ENCODE assay signal across 19 cellular contexts in genomic region chr1:14707774-14708450, GRCh38.
DNase-seq lines count a peak whose midpoint lies in the region; TF ChIP-seq lines count a peak whose summit lies in the region.
"Had no signal": no experiment of that assay in that cellular context is flagged by ENCODE, and none has a peak within 500 bp of the region (broad histone marks: within the 10 kb centered on the region; RNA-seq: fewer than 3 reads in every experiment).

No MANE protein-coding gene starts in this region.

- peaks cover 28% of the 10 kb centered on the region for H3K4me1 Mint-ChIP-seq in brain
- H3K4me1 Mint-ChIP-seq in neural progenitor cell = peaks cover 14% of the 10 kb centered on the region

- H3K4me2 ChIP-seq in neural progenitor cell = no peak overlapping the region

- no peaks in the 10 kb centered on the region for H3K36me3 ChIP-seq in neural progenitor cell
- H3K36me3 ChIP-seq: BLaER1 had no signal

- peaks cover 18 to 36% (median 24%) of the 10 kb centered on the region in 5 experiments for H3K9me3 Mint-ChIP-seq in brain
- peaks cover 26% of the 10 kb centered on the region for H3K9me3 Mint-ChIP-seq in neural progenitor cell

- H2AFZ ChIP-seq in neural progenitor cell (replicated peaks) = no peak overlapping the region
- H2AFZ ChIP-seq: GM23248 had no signal

- H3K9me3 ChIP-seq in neural progenitor cell (ENCODE audit: low read depth) = no peaks in the 10 kb centered on the region

- DNase-seq in NCI-H82 (lab: John Stamatoyannopoulos, UW) (peak; percentile 32), kidney tubule cell (ENCODE audit: low spot score) (peak; percentile 24), retinal pigment epithelial cell (ENCODE audit: low read depth) (peak; percentile 67), NCI-H2171 treated with DMSO at 0.1 percent for 48 hours (lab: John Stamatoyannopoulos, UW) (no peak), neural progenitor cell (ENCODE audit: low spot score) (no peak)
- DNase-seq in activated CD4-positive, CD25-positive, alpha-beta regulatory T cell (lab: John Stamatoyannopoulos, UW) = no peak
- DNase-seq: CD4-positive, alpha-beta T cell; GM23248; H7; IMR-90; KG1; MM.1S; NCI-H2029; NCI-H446 treated with DMSO at 0.1 percent for 48 hours; NCI-H526; SHP77 had no signal

- TF ChIP-seq CTCF in brain (conservative IDR thresholded peaks at IDR 0.05) (no peak), retinal pigment epithelial cell (conservative IDR thresholded peaks at IDR 0.05; ENCODE audit: low read depth, low read length) (no peak), neural progenitor cell (IDR thresholded peaks at IDR 0.05) (no peak)

- H3F3A ChIP-seq in neural progenitor cell (ENCODE audit: low read depth) = no peaks in the 10 kb centered on the region

- peaks cover 3% of the 10 kb centered on the region for H3K4me1 ChIP-seq in neural progenitor cell

- H3K27me3 ChIP-seq in neural progenitor cell = no peaks in the 10 kb centered on the region
- H3K27me3 ChIP-seq: BLaER1 had no signal

- H3K36me3 Mint-ChIP-seq in brain (peaks cover 56% of the 10 kb centered on the region), neural progenitor cell (peaks cover 20% of the 10 kb centered on the region)

- no peaks in the 10 kb centered on the region for H4K20me1 ChIP-seq in neural progenitor cell (ENCODE audit: low read depth)
- H4K20me1 ChIP-seq: BLaER1 had no signal

- peaks cover 3% of the 10 kb centered on the region for H3K27me3 Mint-ChIP-seq in brain
- peaks cover 4% of the 10 kb centered on the region for H3K27me3 Mint-ChIP-seq in neural progenitor cell (ENCODE audit: insufficient read depth, low read depth)
- H3K27me3 Mint-ChIP-seq: CD4-positive, alpha-beta T cell had no signal

- H3K27ac ChIP-seq in neural progenitor cell = no peak overlapping the region
- H3K27ac ChIP-seq: BLaER1, GM23248, RWPE1 had no signal

- H3K9ac ChIP-seq in neural progenitor cell = no peak overlapping the region
- H3K9ac ChIP-seq: BLaER1, GM23248 had no signal

- H3K4me3 ChIP-seq in retinal pigment epithelial cell (ENCODE audit: low read length) (peak overlapping the region; percentile 13), neural progenitor cell (no peak overlapping the region)
- H3K4me3 ChIP-seq: BLaER1, GM23248 had no signal

- peak overlapping the region in 4 of 5 experiments; percentile 74 to 88 (median 84) for H3K27ac Mint-ChIP-seq in brain
- no peak overlapping the region for H3K27ac Mint-ChIP-seq in neural progenitor cell
- H3K27ac Mint-ChIP-seq: CD4-positive, alpha-beta T cell had no signal

- peak overlapping the region in 1 of 5 experiments; percentile 37 for H3K4me3 Mint-ChIP-seq in brain
- H3K4me3 Mint-ChIP-seq in neural progenitor cell = no peak overlapping the region
- H3K4me3 Mint-ChIP-seq: CD4-positive, alpha-beta T cell had no signal

- no peaks in the 10 kb centered on the region for H3K79me2 ChIP-seq in neural progenitor cell (ENCODE audit: low read depth)

Comparison
In these comparisons a context has a peak if more than half of its experiments do, and no peak if none do; other contexts are left out.
1. DNase-seq: peak in NCI-H82 (single experiment), kidney tubule cell (single experiment) and retinal pigment epithelial cell (single experiment); none in NCI-H2171 treated with DMSO at 0.1 percent for 48 hours (single experiment), neural progenitor cell (single experiment) and activated CD4-positive, CD25-positive, alpha-beta regulatory T cell (0 of 4).